In the genomic region with DNA sequence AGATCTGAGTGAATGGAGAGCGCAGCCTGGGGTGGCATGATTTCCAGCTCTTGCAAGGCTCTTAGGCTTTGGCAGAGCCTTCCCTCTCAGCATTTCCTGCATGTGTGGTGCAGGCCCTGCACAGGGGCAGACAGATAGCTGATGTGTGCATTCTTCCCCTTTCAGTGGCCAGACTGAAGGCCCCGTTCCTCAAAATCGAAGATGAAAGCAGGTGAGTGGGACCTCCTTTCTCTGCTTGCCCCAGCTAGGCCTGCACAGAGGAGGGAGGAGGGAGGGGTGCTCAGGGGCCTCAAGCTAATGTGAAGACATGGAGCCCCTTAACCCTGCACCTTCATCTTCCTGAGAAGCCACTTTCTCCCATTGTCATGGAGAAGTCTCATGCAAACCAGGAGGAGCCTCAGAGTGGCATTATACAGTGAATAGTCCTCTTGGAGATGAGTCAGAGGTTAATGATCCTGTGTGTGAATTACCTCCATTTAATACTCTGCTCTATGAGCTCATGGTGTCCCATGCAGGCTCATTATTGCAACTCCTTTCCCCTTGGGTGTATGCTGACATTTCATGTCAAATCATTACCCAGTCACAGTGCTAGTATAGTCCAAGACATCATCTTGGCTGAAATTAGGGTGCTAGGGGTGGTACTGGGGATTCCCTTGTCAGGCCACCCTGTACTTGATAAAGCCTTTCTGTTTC, we compare ENCODE assay signal across 1 cellular context.
TF ChIP-seq lines count a peak whose summit lies in the region.

No MANE protein-coding gene starts in this region.

TF ChIP-seq in GM23338, 12 proteins besides CTCF, POLR2A, EP300 and RAD21 (continued from another document):
- TF ChIP-seq ZNF462 (CRISPR knock-in tag; IDR thresholded peaks at IDR 0.05) (no peak), REST (IDR thresholded peaks at IDR 0.05; ENCODE audit: unreplicated experiment) (no peak), JUNB (IDR thresholded peaks at IDR 0.05; ENCODE audit: unreplicated experiment) (no peak), NANOG (IDR thresholded peaks at IDR 0.05; ENCODE audit: borderline replicate concordance) (no peak), POLR2AphosphoS5 (IDR thresholded peaks at IDR 0.05; ENCODE audit: low read depth) (no peak), ZNF114 (CRISPR knock-in tag; IDR thresholded peaks at IDR 0.05) (no peak)
